Comparison of ENCODE assay signal across 31 cellular contexts in the genomic region with DNA sequence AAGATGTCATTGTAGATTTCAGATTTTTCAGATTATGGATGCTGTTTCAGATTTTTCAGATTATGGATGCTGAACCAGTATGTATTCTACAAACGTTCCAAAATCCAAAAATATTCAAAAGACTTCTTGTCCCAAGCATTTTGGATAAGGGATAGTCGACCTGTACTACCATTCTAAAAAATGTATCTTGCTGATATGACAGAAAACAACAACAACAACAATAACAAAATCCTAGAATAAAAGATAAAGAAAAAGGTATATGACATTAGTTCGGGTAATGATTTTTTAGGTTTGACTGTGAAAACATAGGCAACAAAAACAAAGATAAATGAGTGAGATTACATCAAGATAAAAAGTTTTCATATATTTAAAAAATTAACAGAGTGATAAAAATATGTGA.
"Had no signal": no experiment of that assay in that cellular context is flagged by ENCODE, and none has a peak within 500 bp of the region (broad histone marks: within the 10 kb centered on the region; RNA-seq: fewer than 3 reads in every experiment).

No MANE protein-coding gene starts in this region.

- H3K9me3 ChIP-seq: ovary, psoas muscle, spleen, suprapubic skin, testis, tibial artery, transverse colon, upper lobe of right lung, uterus had no signal

- H3K4me1 Mint-ChIP-seq: natural killer cell; nephron; neural progenitor cell; stimulated activated memory B cell treated with anti-CD40 and anti-IgM and Interleukin-4, amounts not matched to agents 10 μg/mL and 1 μg/mL and 100 μg/mL, for 72 hours; stimulated activated naive CD8-positive, alpha-beta T cell treated with anti-CD3 and anti-CD28 coated beads, Interleukin-15, amount 100 ng/mL, for 72 hours had no signal

- H3K4me2 ChIP-seq: neural progenitor cell, smooth muscle cell had no signal

- H3K27ac Mint-ChIP-seq: natural killer cell; nephron; neural progenitor cell; progenitor cell of endocrine pancreas; stimulated activated memory B cell treated with anti-CD40 and anti-IgM and Interleukin-4, amounts not matched to agents 10 μg/mL and 1 μg/mL and 100 μg/mL, for 72 hours; stimulated activated naive CD8-positive, alpha-beta T cell treated with anti-CD3 and anti-CD28 coated beads, Interleukin-15, amount 100 ng/mL, for 72 hours; type B pancreatic cell had no signal

- H3K79me2 ChIP-seq: parathyroid adenoma had no signal

- H2AFZ ChIP-seq: neural progenitor cell, parathyroid adenoma had no signal

- H3K36me3 ChIP-seq: neural progenitor cell, ovary, spleen, suprapubic skin, tibial artery, transverse colon, upper lobe of right lung, uterus had no signal

- H3K27ac ChIP-seq: neural progenitor cell, ovary, parathyroid adenoma, psoas muscle, skin epidermis, spleen, suprapubic skin, testis, tibial artery, transverse colon, upper lobe of right lung, uterus had no signal

- H3K9ac ChIP-seq: neural progenitor cell, parathyroid adenoma had no signal

- H3K9me3 Mint-ChIP-seq: nephron; neural progenitor cell; stimulated activated memory B cell treated with anti-CD40 and anti-IgM and Interleukin-4, amounts not matched to agents 10 μg/mL and 1 μg/mL and 100 μg/mL, for 72 hours; stimulated activated naive CD8-positive, alpha-beta T cell treated with anti-CD3 and anti-CD28 coated beads, Interleukin-15, amount 100 ng/mL, for 72 hours; type B pancreatic cell had no signal

- H3K27me3 Mint-ChIP-seq: progenitor cell of endocrine pancreas; stimulated activated memory B cell treated with anti-CD40 and anti-IgM and Interleukin-4, amounts not matched to agents 10 μg/mL and 1 μg/mL and 100 μg/mL, for 72 hours; stimulated activated naive CD8-positive, alpha-beta T cell treated with anti-CD3 and anti-CD28 coated beads, Interleukin-15, amount 100 ng/mL, for 72 hours had no signal

- H3K27me3 ChIP-seq: neural progenitor cell, ovary, spleen, suprapubic skin, testis, tibial artery, transverse colon, upper lobe of right lung had no signal

- DNase-seq: natural killer cell; occipital lobe; ovary; posterior cingulate gyrus; psoas muscle; right cardiac atrium; spleen; stimulated activated CD4-positive, alpha-beta T cell treated with anti-CD3 and anti-CD28 coated beads, Interleukin-12 subunit alpha, Interleukin-12 subunit beta, amount 100 ng/mL, for 4 hours; stimulated activated CD4-positive, alpha-beta T cell treated with anti-CD3 and anti-CD28 coated beads, Interleukin-1b, Interleukin-23, amount 100 ng/mL, for 48 hours; stimulated activated CD4-positive, alpha-beta T cell treated with anti-CD3 and anti-CD28 coated beads, Interleukin-4, amount 100 ng/mL, for 1 hour; stimulated activated CD4-positive, alpha-beta T cell treated with anti-CD3 and anti-CD28 coated beads, Interleukin-4, amount 100 ng/mL, for 4 hours; stimulated activated CD8-positive, alpha-beta memory T cell treated with anti-CD3 and anti-CD28 coated beads, Interleukin-4, amount 100 ng/mL, for 48 hours; stimulated activated naive CD4-positive, alpha-beta T cell; stimulated activated naive CD8-positive, alpha-beta T cell treated with anti-CD3 and anti-CD28 coated beads, Interleukin-15, amount 100 ng/mL, for 72 hours; stimulated activated naive CD8-positive, alpha-beta T cell treated with anti-CD3 and anti-CD28 coated beads, Interleukin-15, Interleukin-2, amounts not matched to agents 100 U/mL and 50 U/mL, for 24 hours; substantia nigra; testis; tibial artery; transverse colon; upper lobe of right lung; uterus had no signal

- H3K4me3 ChIP-seq: neural progenitor cell, ovary, psoas muscle, skin epidermis, smooth muscle cell, spleen, suprapubic skin, testis, tibial artery, transverse colon, upper lobe of right lung, uterus had no signal

- H3K4me1 ChIP-seq: neural progenitor cell, parathyroid adenoma, psoas muscle, spleen, suprapubic skin, testis, tibial artery, transverse colon, upper lobe of right lung, uterus had no signal

- ATAC-seq: natural killer cell; psoas muscle; right cardiac atrium; sciatic nerve; stimulated activated memory B cell treated with anti-CD40 and anti-IgM and Interleukin-4, amounts not matched to agents 10 μg/mL and 1 μg/mL and 100 μg/mL, for 72 hours; stimulated activated naive CD8-positive, alpha-beta T cell treated with anti-CD3 and anti-CD28 coated beads, Interleukin-15, amount 100 ng/mL, for 72 hours; stimulated activated naive CD8-positive, alpha-beta T cell treated with anti-CD3 and anti-CD28 coated beads, Interleukin-15, Interleukin-2, amounts not matched to agents 100 U/mL and 50 U/mL, for 24 hours; upper lobe of right lung had no signal

- H3K36me3 Mint-ChIP-seq: natural killer cell; neural progenitor cell; stimulated activated memory B cell treated with anti-CD40 and anti-IgM and Interleukin-4, amounts not matched to agents 10 μg/mL and 1 μg/mL and 100 μg/mL, for 72 hours; type B pancreatic cell had no signal

- H3K4me3 Mint-ChIP-seq: natural killer cell; nephron; neural progenitor cell; stimulated activated memory B cell treated with anti-CD40 and anti-IgM and Interleukin-4, amounts not matched to agents 10 μg/mL and 1 μg/mL and 100 μg/mL, for 72 hours; stimulated activated naive CD8-positive, alpha-beta T cell treated with anti-CD3 and anti-CD28 coated beads, Interleukin-15, amount 100 ng/mL, for 72 hours; type B pancreatic cell had no signal
